9 cellular contexts compared by ENCODE assay signal in the genomic region with DNA sequence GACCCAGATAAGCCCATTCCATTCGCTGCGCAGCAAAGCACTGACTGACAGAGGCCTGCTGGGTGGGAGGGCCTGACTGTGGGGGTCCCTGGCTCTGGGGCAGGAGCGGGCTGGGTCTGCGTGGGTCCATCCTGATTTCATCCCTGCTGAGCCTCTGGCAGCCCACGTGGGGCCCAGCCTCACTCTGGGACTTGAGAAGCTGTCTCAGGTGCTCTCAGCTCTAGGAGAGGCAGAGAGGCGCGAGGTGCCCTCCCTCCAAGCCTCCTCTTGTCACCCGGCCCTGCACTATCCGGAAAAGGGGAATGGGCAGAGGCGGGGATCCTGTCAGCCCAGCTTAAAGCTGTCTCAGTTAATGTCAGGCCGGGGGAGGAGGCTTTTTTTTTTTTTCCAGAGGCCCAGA. TPM values are rescaled to one million over a fixed set of nuclear protein-coding genes. Genes with fewer than 3 reads are reported as not detected.
DNase-seq lines count a peak whose midpoint lies in the region; ATAC-seq and TF ChIP-seq lines count a peak whose summit lies in the region.
"Had no signal": no experiment of that assay in that cellular context is flagged by ENCODE, and none has a peak within 500 bp of the region (broad histone marks: within the 10 kb centered on the region; RNA-seq: fewer than 3 reads in every experiment).

No MANE protein-coding gene starts in this region.

- no peaks in the 10 kb centered on the region for H3K27me3 ChIP-seq in BLaER1 treated with 17β-estradiol and CSF1 and Interleukin-3, amounts not matched to agents 10 nM and 100 nM
- no peaks in the 10 kb centered on the region for H3K27me3 ChIP-seq in MG63

- peaks cover 29 to 49% (median 43%) of the 10 kb centered on the region in 10 experiments for H3K4me1 ChIP-seq in BLaER1 treated with 17β-estradiol and CSF1 and Interleukin-3, amounts not matched to agents 10 nM and 100 nM

- peak overlapping the region; percentile 90 to 100 (median 98) for H3K4me2 ChIP-seq in BLaER1 treated with 17β-estradiol and CSF1 and Interleukin-3, amounts not matched to agents 10 nM and 100 nM

- H3K36me3 ChIP-seq in BLaER1 treated with 17β-estradiol and CSF1 and Interleukin-3, amounts not matched to agents 10 nM and 100 nM = peaks cover 0 to 5% (median under 1%) of the 10 kb centered on the region in 11 experiments; a peak in 9 of 22 replicates
- H3K36me3 ChIP-seq in MG63 = no peaks in the 10 kb centered on the region

- H3K9ac ChIP-seq in BLaER1 treated with 17β-estradiol and CSF1 and Interleukin-3, amounts not matched to agents 10 nM and 100 nM = peak overlapping the region; percentile 65 to 84 (median 77); a peak in 21 of 22 replicates

- ATAC-seq in GM21515 (IDR thresholded peaks at IDR 0.05; ENCODE audit: unreplicated experiment) (no peak), HG02623 (IDR thresholded peaks at IDR 0.05; ENCODE audit: unreplicated experiment) (no peak), HG03139 (IDR thresholded peaks at IDR 0.05; ENCODE audit: unreplicated experiment) (no peak)

- H3K4me1 Mint-ChIP-seq in chondrocyte (ENCODE audit: low read depth) = peaks cover 17% of the 10 kb centered on the region
- peaks cover 6% of the 10 kb centered on the region for H3K4me1 Mint-ChIP-seq in neural crest cell

- TF ChIP-seq CTCF in chondrocyte (IDR thresholded peaks at IDR 0.05) = no peak
- TF ChIP-seq CTCF in neural crest cell (conservative IDR thresholded peaks at IDR 0.05) = no peak

- no peaks in the 10 kb centered on the region for H3K9me3 ChIP-seq in BLaER1 treated with 17β-estradiol and CSF1 and Interleukin-3, amounts not matched to agents 10 nM and 100 nM (replicated peaks in 1 of 11)
- no peaks in the 10 kb centered on the region for H3K9me3 ChIP-seq in MG63

- H3K27ac Mint-ChIP-seq in chondrocyte (ENCODE audit: unreplicated experiment) (no peak overlapping the region), neural crest cell (ENCODE audit: unreplicated experiment) (no peak overlapping the region)

- H3K27ac ChIP-seq in BLaER1 treated with 17β-estradiol and CSF1 and Interleukin-3, amounts not matched to agents 10 nM and 100 nM = peak overlapping the region in 9 of 11 experiments; percentile 53 to 77 (median 68); a peak in 12 of 22 replicates

- H3K4me3 ChIP-seq in BLaER1 treated with 17β-estradiol and CSF1 and Interleukin-3, amounts not matched to agents 10 nM and 100 nM = peak overlapping the region; percentile 63 to 84 (median 75)
- peak overlapping the region; percentile 60 for H3K4me3 ChIP-seq in MG63

- peaks cover 0 to 31% (median 6%) of the 10 kb centered on the region in 11 experiments; a peak in 5 of 22 replicates for H4K20me1 ChIP-seq in BLaER1 treated with 17β-estradiol and CSF1 and Interleukin-3, amounts not matched to agents 10 nM and 100 nM

- H3K27me3 Mint-ChIP-seq in chondrocyte (ENCODE audit: low read depth) (no peaks in the 10 kb centered on the region), neural crest cell (ENCODE audit: low read depth) (no peaks in the 10 kb centered on the region)

- peak overlapping the region; percentile 72 for H3K4me3 Mint-ChIP-seq in chondrocyte (ENCODE audit: unreplicated experiment)
- peak overlapping the region; percentile 56 for H3K4me3 Mint-ChIP-seq in neural crest cell

- DNase-seq in MG63 = no peak
- no peak for DNase-seq in chondrocyte (ENCODE audit: low spot score)
- no peak for DNase-seq in neural crest cell (ENCODE audit: low read depth, low spot score)
- DNase-seq in occipital lobe (lab: John Stamatoyannopoulos, UW) = no peak
- DNase-seq: activated CD4-positive, alpha-beta T cell treated with anti-CD3 and anti-CD28 coated beads, Interleukin-2, amount 50 U/mL, for 4 hours had no signal

- H3K9me3 Mint-ChIP-seq in chondrocyte (ENCODE audit: low read depth) (no peaks in the 10 kb centered on the region), neural crest cell (no peaks in the 10 kb centered on the region)

- H3K36me3 Mint-ChIP-seq in chondrocyte (ENCODE audit: low read depth) = no peaks in the 10 kb centered on the region
- no peaks in the 10 kb centered on the region for H3K36me3 Mint-ChIP-seq in neural crest cell (ENCODE audit: low read depth)

RNA-seq across cellular contexts. Expression of a gene that starts 0.9 kb away (rescaled TPM):
- 6.4 and 10.0 TPM in 2 replicates for total RNA-seq in MG63 (2014; rRNA removed; shearing (Covaris generic); ENCODE audit: low replicate concordance)
- 12.9 to 21.6 TPM (median 14.2 TPM) in 3 replicates for total RNA-seq in chondrocyte
- total RNA-seq in neural crest cell = 14.2 and 16.3 TPM in 2 replicates
- total RNA-seq in occipital lobe = 21.2 TPM

RNA-seq across cellular contexts. Expression of a gene that starts 9.7 kb away (rescaled TPM):
- total RNA-seq in MG63 (2014; rRNA removed; shearing (Covaris generic); ENCODE audit: low replicate concordance) = 15.9 and 24.2 TPM in 2 replicates
- total RNA-seq in chondrocyte = 12.0 to 13.7 TPM (median 13.5 TPM) in 3 replicates
- total RNA-seq in neural crest cell = 17.2 and 18.1 TPM in 2 replicates
- 3.3 TPM for total RNA-seq in occipital lobe

RNA-seq across cellular contexts. Expression of a gene that starts 15.1 kb away (rescaled TPM):
- 276 and 413 TPM in 2 replicates for total RNA-seq in MG63 (2014; rRNA removed; shearing (Covaris generic); ENCODE audit: low replicate concordance)
- 145 to 165 TPM (median 146 TPM) in 3 replicates for total RNA-seq in chondrocyte
- total RNA-seq in neural crest cell = 173 and 180 TPM in 2 replicates
- total RNA-seq in occipital lobe = 26.7 TPM
